Comparison of ENCODE assay signal across 10 cellular contexts in the genomic region with DNA sequence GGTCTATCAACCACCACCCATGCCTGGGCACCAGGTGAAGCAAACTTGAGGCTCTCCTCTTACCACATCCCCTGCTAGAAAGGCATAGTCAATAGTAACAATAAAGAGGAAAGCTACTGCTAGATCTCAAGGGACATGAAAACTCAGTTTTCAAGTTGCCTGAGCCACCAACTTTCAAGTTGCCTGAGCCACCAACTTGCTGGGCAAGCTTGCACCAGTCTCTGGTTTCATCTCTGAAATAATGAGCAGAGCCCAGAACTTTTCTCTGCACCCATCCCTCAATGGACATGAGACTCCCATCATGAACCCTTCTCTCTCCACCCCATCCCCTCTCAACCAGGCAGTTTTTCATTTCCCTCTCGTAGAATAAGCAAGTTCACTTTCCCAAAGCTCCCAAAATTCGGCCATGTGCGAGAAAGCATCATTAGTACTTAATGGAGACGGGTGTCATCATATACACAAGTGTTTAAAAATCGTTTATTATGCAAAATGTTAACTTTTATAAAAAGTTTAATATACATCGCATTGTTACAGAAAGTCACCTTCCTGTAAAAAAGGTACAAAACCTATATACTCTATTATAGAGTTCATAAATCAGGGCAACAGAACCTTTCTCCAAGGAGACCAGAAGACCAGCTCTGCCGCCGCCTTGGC. TPM values are rescaled to one million over a fixed set of nuclear protein-coding genes. Genes with fewer than 3 reads are reported as not detected.
DNase-seq lines count a peak whose midpoint lies in the region; ATAC-seq lines count a peak whose summit lies in the region.
"Had no signal": no experiment of that assay in that cellular context is flagged by ENCODE, and none has a peak within 500 bp of the region (broad histone marks: within the 10 kb centered on the region; RNA-seq: fewer than 3 reads in every experiment).

No MANE protein-coding gene starts in this region.

- H3K4me3 ChIP-seq in iPS-20b (ENCODE audit: low read length), result peak overlapping the region; percentile 78
- H3K4me3 ChIP-seq in stomach smooth muscle (ENCODE audit: low read length in 2 of 2), result peak overlapping the region; percentile 84 to 95

- peak overlapping the region; percentile 19 for H3K27ac ChIP-seq in iPS-20b (ENCODE audit: low read length)
- H3K27ac ChIP-seq in stomach smooth muscle (ENCODE audit: low read length), result peak overlapping the region; percentile 99
- H3K27ac ChIP-seq: KMS-11 had no signal

- H3K4me1 ChIP-seq in iPS-20b (ENCODE audit: insufficient read depth, low read length) (peaks cover 51% of the 10 kb centered on the region), stomach smooth muscle (ENCODE audit: control insufficient read depth, insufficient read depth, low read length) (peaks cover 81% of the 10 kb centered on the region)

- no peaks in the 10 kb centered on the region for H3K27me3 Mint-ChIP-seq in activated T-helper 17 cell treated with anti-CD3 and anti-CD28 coated beads, Interleukin-2, amount 50 U/mL, for 72 hours

- peak overlapping the region; percentile 77 for H3K27ac Mint-ChIP-seq in activated T-helper 17 cell treated with anti-CD3 and anti-CD28 coated beads, Interleukin-2, amount 50 U/mL, for 72 hours

- ATAC-seq in activated T-helper 17 cell treated with anti-CD3 and anti-CD28 coated beads, Interleukin-2, amount 50 U/mL, for 72 hours (replicated peaks), result no peak
- ATAC-seq in HG02571 (IDR thresholded peaks at IDR 0.05; ENCODE audit: unreplicated experiment) (no peak), HG03442 (IDR thresholded peaks at IDR 0.05; ENCODE audit: unreplicated experiment) (no peak)

- H3K36me3 Mint-ChIP-seq in activated T-helper 17 cell treated with anti-CD3 and anti-CD28 coated beads, Interleukin-2, amount 50 U/mL, for 72 hours (ENCODE audit: low read depth), result peaks cover 19% of the 10 kb centered on the region

- peak overlapping the region; percentile 94 for H3K4me3 Mint-ChIP-seq in activated T-helper 17 cell treated with anti-CD3 and anti-CD28 coated beads, Interleukin-2, amount 50 U/mL, for 72 hours

- H3K9me3 ChIP-seq in iPS-20b (ENCODE audit: insufficient read depth, low read depth, low read length) (no peaks in the 10 kb centered on the region), stomach smooth muscle (ENCODE audit: control insufficient read depth in 2 of 2, low read length in 2 of 2) (no peaks in the 10 kb centered on the region)

- H3K27me3 ChIP-seq in iPS-20b (ENCODE audit: insufficient read depth, low read length), result peaks cover 28% of the 10 kb centered on the region
- no peaks in the 10 kb centered on the region for H3K27me3 ChIP-seq in stomach smooth muscle (ENCODE audit: control insufficient read depth in 1 of 2, insufficient read depth in 2 of 2, low read length in 2 of 2)

- no peaks in the 10 kb centered on the region for H3K9me3 Mint-ChIP-seq in activated T-helper 17 cell treated with anti-CD3 and anti-CD28 coated beads, Interleukin-2, amount 50 U/mL, for 72 hours

- peaks cover 24% of the 10 kb centered on the region for H3K4me1 Mint-ChIP-seq in activated T-helper 17 cell treated with anti-CD3 and anti-CD28 coated beads, Interleukin-2, amount 50 U/mL, for 72 hours

- DNase-seq in DMS 273 (lab: John Stamatoyannopoulos, UW; ENCODE audit: unreplicated experiment) (peak; percentile 66), DMS 273 treated with DMSO at 0.1 percent for 48 hours (lab: John Stamatoyannopoulos, UW) (no peak), NCI-H2227 treated with DMSO at 0.1 percent for 48 hours (lab: John Stamatoyannopoulos, UW) (no peak)
- DNase-seq: 8988T had no signal

- H3K36me3 ChIP-seq in iPS-20b (ENCODE audit: insufficient read depth, low read depth, low read length) (peaks cover 18% of the 10 kb centered on the region), stomach smooth muscle (ENCODE audit: control insufficient read depth in 2 of 2, insufficient read depth in 2 of 2, low read length in 2 of 2) (no peaks in the 10 kb centered on the region)

- H3K9ac ChIP-seq in iPS-20b (ENCODE audit: low read depth, low read length), result peak overlapping the region; percentile 86
- peak overlapping the region; percentile 85 to 93 for H3K9ac ChIP-seq in stomach smooth muscle (ENCODE audit: low read length in 2 of 2)
- H3K9ac ChIP-seq: KMS-11 had no signal

RNA-seq across cellular contexts. Expression of a gene that starts 1.7 kb away (rescaled TPM):
- total RNA-seq in activated T-helper 17 cell treated with anti-CD3 and anti-CD28 coated beads, Interleukin-2, amount 50 U/mL, for 72 hours, result 10 to 100 TPM; 19.5 to 45.2 TPM

RNA-seq across cellular contexts. Expression of a gene that starts 26.6 kb away (rescaled TPM):
- 10 to 100 TPM; 13.0 to 24.1 TPM for total RNA-seq in activated T-helper 17 cell treated with anti-CD3 and anti-CD28 coated beads, Interleukin-2, amount 50 U/mL, for 72 hours
